Comparison of ENCODE assay signal across 8 cellular contexts in the genomic region with DNA sequence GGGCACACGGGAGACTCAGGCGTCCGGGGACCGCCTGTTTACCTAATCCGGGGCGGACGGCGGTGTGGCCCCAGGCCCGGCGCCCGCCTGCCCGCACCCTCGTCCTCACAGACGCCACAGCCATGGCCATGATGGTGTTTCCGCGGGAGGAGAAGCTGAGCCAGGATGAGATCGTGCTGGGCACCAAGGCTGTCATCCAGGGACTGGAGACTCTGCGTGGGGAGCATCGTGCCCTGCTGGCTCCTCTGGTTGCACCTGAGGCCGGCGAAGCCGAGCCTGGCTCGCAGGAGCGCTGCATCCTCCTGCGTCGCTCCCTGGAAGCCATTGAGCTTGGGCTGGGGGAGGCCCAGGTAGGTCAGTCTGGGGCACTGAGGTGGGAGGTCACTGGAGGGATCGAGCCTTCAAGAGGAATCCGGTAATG. TPM values are rescaled to one million over a fixed set of nuclear protein-coding genes. Genes with fewer than 3 reads are reported as not detected.
A peak's percentile ranks its signal among the peaks of the same experiment; 100 is the strongest.
DNase-seq lines count a peak whose midpoint lies in the region; ATAC-seq and TF ChIP-seq lines count a peak whose summit lies in the region.

No MANE protein-coding gene starts in this region.

- DNase-seq in activated CD4-positive, alpha-beta T cell treated with anti-CD3 and anti-CD28 coated beads, Interleukin-2, amount 10 ng/mL, durations not matched to agents 7 days and 5 days: no peak
- DNase-seq in activated CD4-positive, alpha-beta T cell treated with anti-CD3 and anti-CD28 coated beads for 4 hours: no peak
- DNase-seq in ascending aorta (ENCODE audit: low spot score in 2 of 2) (no peak), left lobe of liver (ENCODE audit: low spot score) (no peak), thyroid gland (no peak), NCI-H2171 (lab: John Stamatoyannopoulos, UW) (no peak), KG1 (lab: John Stamatoyannopoulos, UW) (no peak)

- H3K9me3 ChIP-seq in ascending aorta (no peaks in the 10 kb centered on the region), thyroid gland (no peaks in the 10 kb centered on the region)

- H3K4me3 ChIP-seq in ascending aorta: peak overlapping the region; percentile 90 to 91
- H3K4me3 ChIP-seq in thyroid gland (replicated peaks in 1 of 3): peak overlapping the region in 2 of 3 donors; percentile 69 to 91

- peaks cover 8 to 9% of the 10 kb centered on the region in 2 donors for H3K4me1 ChIP-seq in ascending aorta
- H3K4me1 ChIP-seq in thyroid gland: peaks cover 9 to 16% of the 10 kb centered on the region in 2 donors

- H3K36me3 ChIP-seq in ascending aorta: peaks cover 19 to 35% of the 10 kb centered on the region in 2 donors
- H3K36me3 ChIP-seq in thyroid gland: peaks cover 0 to 22% of the 10 kb centered on the region in 2 donors

- peaks cover 33% of the 10 kb centered on the region for H3K4me1 Mint-ChIP-seq in activated CD4-positive, alpha-beta T cell treated with anti-CD3 and anti-CD28 coated beads, Interleukin-2, amount 10 ng/mL, durations not matched to agents 7 days and 5 days

- H3K4me3 Mint-ChIP-seq in activated CD4-positive, alpha-beta T cell treated with anti-CD3 and anti-CD28 coated beads, Interleukin-2, amount 10 ng/mL, durations not matched to agents 7 days and 5 days: peak overlapping the region; percentile 91

- no peaks in the 10 kb centered on the region for H3K27me3 Mint-ChIP-seq in activated CD4-positive, alpha-beta T cell treated with anti-CD3 and anti-CD28 coated beads, Interleukin-2, amount 10 ng/mL, durations not matched to agents 7 days and 5 days

- intact Hi-C loops in ascending aorta (cut with DNase I): loop anchor here (1.0 kb wide), 1 partner anchor 36 kb away; no protein-coding TSS in a partner anchor
- intact Hi-C loops in thyroid gland (cut with DNase I): loop anchor here (2.0 kb wide), 1 partner anchor 36 kb away; no protein-coding TSS in a partner anchor

- no peak for TF ChIP-seq CTCF in ascending aorta (IDR thresholded peaks at IDR 0.05)
- no peak for TF ChIP-seq CTCF in thyroid gland (IDR thresholded peaks at IDR 0.05)

- ATAC-seq in left lobe of liver: peak; percentile 2
- no peak for ATAC-seq in GM21825 (IDR thresholded peaks at IDR 0.05; ENCODE audit: unreplicated experiment)

- peaks cover 20% of the 10 kb centered on the region for H3K36me3 Mint-ChIP-seq in activated CD4-positive, alpha-beta T cell treated with anti-CD3 and anti-CD28 coated beads, Interleukin-2, amount 10 ng/mL, durations not matched to agents 7 days and 5 days (ENCODE audit: low read depth)

- POLR2A ChIA-PET in activated CD4-positive, alpha-beta T cell treated with anti-CD3 and anti-CD28 coated beads, Interleukin-2, amount 10 ng/mL, durations not matched to agents 7 days and 5 days (lab: Charles Lee): no interaction called here

- H3K9me3 Mint-ChIP-seq in activated CD4-positive, alpha-beta T cell treated with anti-CD3 and anti-CD28 coated beads, Interleukin-2, amount 10 ng/mL, durations not matched to agents 7 days and 5 days: no peaks in the 10 kb centered on the region

- peak overlapping the region; percentile 99 for H3K27ac Mint-ChIP-seq in activated CD4-positive, alpha-beta T cell treated with anti-CD3 and anti-CD28 coated beads, Interleukin-2, amount 10 ng/mL, durations not matched to agents 7 days and 5 days

- CTCF ChIA-PET in activated CD4-positive, alpha-beta T cell treated with anti-CD3 and anti-CD28 coated beads, Interleukin-2, amount 10 ng/mL, durations not matched to agents 7 days and 5 days (lab: Charles Lee): interaction anchor here (0.6 to 1.2 kb wide), 6 partner anchors 21 to 121 kb away, joined by 3 to 5 read pairs (median 3); no protein-coding TSS in a partner anchor

- WGBS in thyroid gland, 2 donors: 3 to 6% methylated on average over 10 to 25 of the region's 28 CpGs

- H3K27me3 ChIP-seq in ascending aorta (no peaks in the 10 kb centered on the region), thyroid gland (no peaks in the 10 kb centered on the region)

- H3K27ac ChIP-seq in ascending aorta (peak overlapping the region; percentile 76 to 78), thyroid gland (peak overlapping the region in 2 of 3 donors; percentile 43 to 57)

- TF ChIP-seq POLR2A in thyroid gland (IDR thresholded peaks at IDR 0.05): no peak

RNA-seq across cellular contexts. Expression of gene KLC2, which starts 1.0 kb away (rescaled TPM):
- 10 to 100 TPM; 32.1 to 38.5 TPM for total RNA-seq in activated CD4-positive, alpha-beta T cell treated with anti-CD3 and anti-CD28 coated beads, Interleukin-2, amount 10 ng/mL, durations not matched to agents 7 days and 5 days
- total RNA-seq in ascending aorta (29.9 TPM), left lobe of liver (5.6 TPM), thyroid gland (10 to 100 TPM; 13.0 to 26.0 (median 15.9) TPM)

RNA-seq across cellular contexts. Expression of gene RAB1B, which starts 10.0 kb away (rescaled TPM):
- total RNA-seq in activated CD4-positive, alpha-beta T cell treated with anti-CD3 and anti-CD28 coated beads, Interleukin-2, amount 10 ng/mL, durations not matched to agents 7 days and 5 days: 100 to 1,000 TPM; 151 to 174 TPM
- total RNA-seq in ascending aorta (171 TPM), left lobe of liver (58.0 TPM), thyroid gland (100 to 1,000 TPM; 122 to 166 (median 130) TPM)

RNA-seq across cellular contexts. Expression of gene CNIH2, which starts 19.5 kb away (rescaled TPM):
- total RNA-seq in activated CD4-positive, alpha-beta T cell treated with anti-CD3 and anti-CD28 coated beads, Interleukin-2, amount 10 ng/mL, durations not matched to agents 7 days and 5 days: 1 to 10 TPM; 2.5 TPM
- total RNA-seq in ascending aorta (not detected), left lobe of liver (0.13 TPM), thyroid gland (not detected)

RNA-seq across cellular contexts. Expression of gene YIF1A, which starts 30.5 kb away (rescaled TPM):
- total RNA-seq in activated CD4-positive, alpha-beta T cell treated with anti-CD3 and anti-CD28 coated beads, Interleukin-2, amount 10 ng/mL, durations not matched to agents 7 days and 5 days: 10 to 100 TPM; 39.1 to 45.4 TPM
- total RNA-seq in ascending aorta (161 TPM), left lobe of liver (120 TPM), thyroid gland (100 to 1,000 TPM in 3 of 4 donors, 10 to 100 TPM in 1; 77.7 to 168 (median 118) TPM)

RNA-seq across cellular contexts. Expression of gene TMEM151A, which starts 33.2 kb away (rescaled TPM):
- not detected for total RNA-seq in activated CD4-positive, alpha-beta T cell treated with anti-CD3 and anti-CD28 coated beads, Interleukin-2, amount 10 ng/mL, durations not matched to agents 7 days and 5 days
- total RNA-seq in ascending aorta (3.6 TPM), left lobe of liver (0.10 TPM), thyroid gland (1 to 10 TPM in 1 of 4 donors, under 1 TPM in 2, not detected in 1; 0.20 to 1.1 (median 0.22) TPM)
